ENCODE assay signal across 8 cellular contexts in the genomic region with DNA sequence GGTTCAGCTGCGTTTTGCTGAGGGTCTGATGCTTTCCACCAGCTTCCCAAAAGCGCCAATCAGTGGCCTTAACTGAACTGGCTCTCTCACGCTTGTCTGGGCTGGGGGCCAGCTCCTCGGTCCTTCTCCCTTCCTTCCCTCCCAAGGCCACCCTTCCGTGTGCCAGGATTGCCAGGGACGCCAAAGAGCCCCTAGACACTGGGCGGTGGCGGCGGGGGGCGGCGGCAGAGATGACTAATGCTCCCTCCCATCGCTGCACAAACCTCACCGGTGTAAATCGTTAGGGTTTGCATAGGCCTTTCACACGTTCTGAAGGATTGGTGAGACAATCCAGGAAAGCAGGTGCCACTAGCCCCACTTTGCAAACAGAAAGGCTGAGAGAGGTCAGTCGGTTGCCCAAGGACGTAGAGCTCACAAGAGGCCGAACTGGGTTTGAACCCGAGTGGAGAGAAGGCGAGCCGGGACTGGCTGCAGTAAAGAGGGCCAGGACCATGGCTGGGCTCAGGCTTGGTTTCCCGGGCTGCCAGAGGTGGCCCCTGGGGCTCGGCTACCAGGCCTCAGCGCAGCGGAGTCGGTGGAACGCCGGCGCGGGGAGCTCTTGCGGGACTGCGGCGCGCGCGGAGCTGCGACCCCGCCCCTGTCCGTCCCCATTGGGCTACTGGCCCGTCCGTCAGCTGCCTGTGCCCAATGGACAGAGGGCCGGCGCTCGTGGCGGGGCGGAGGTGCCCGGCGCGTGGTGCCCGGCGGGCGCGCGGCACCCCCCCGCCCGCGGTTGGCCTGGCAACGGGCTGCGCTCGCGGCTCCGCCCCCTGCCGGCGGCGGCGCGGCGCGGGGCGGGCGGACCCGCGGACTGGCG. TPM values are rescaled to one million over a fixed set of nuclear protein-coding genes. Genes with fewer than 3 reads are reported as not detected.
DNase-seq lines count a peak whose midpoint lies in the region; ATAC-seq and TF ChIP-seq lines count a peak whose summit lies in the region.

No MANE protein-coding gene starts in this region.

- DNase-seq in GM12864 (ENCODE audit: low read depth) (peak; percentile 33), NCI-H2196 (lab: John Stamatoyannopoulos, UW; ENCODE audit: unreplicated experiment) (peak; percentile 78), caudate nucleus (lab: John Stamatoyannopoulos, UW) (peak in 59 of 61 donors; percentile 46 to 96 (median 86)), inferior parietal cortex (ENCODE audit: extremely low spot score) (peak; percentile 92), smooth muscle cell (lab: John Stamatoyannopoulos, UW; ENCODE audit: unreplicated experiment) (peak; percentile 58), KG1 (lab: John Stamatoyannopoulos, UW) (no peak)
- DNase-seq in activated CD4-positive, CD25-positive, alpha-beta regulatory T cell (lab: John Stamatoyannopoulos, UW), result peak; percentile 69 to 83 (median 80)

- peak overlapping the region; percentile 46 for H3K27ac ChIP-seq in caudate nucleus (ENCODE audit: low read depth, low read length)
- H3K27ac ChIP-seq in smooth muscle cell (ENCODE audit: low read depth), result no peak overlapping the region

- peak; percentile 76 for ATAC-seq in HG02973 (IDR thresholded peaks at IDR 0.05; ENCODE audit: unreplicated experiment)

- H4K20me1 ChIP-seq in smooth muscle cell (ENCODE audit: low read depth), result no peaks in the 10 kb centered on the region

- no peaks in the 10 kb centered on the region for H3F3A ChIP-seq in smooth muscle cell (ENCODE audit: low read depth)

- TF ChIP-seq CTCF in GM12864 (IDR thresholded peaks at IDR 0.05; ENCODE audit: low read depth, low read length, missing control alignments) (no peak), smooth muscle cell (IDR thresholded peaks at IDR 0.05; ENCODE audit: borderline replicate concordance, insufficient read depth, poor library complexity, severe bottlenecking) (no peak)

- H3K4me3 ChIP-seq in GM12864 (ENCODE audit: low read depth, low read length), result peak overlapping the region; percentile 49
- H3K4me3 ChIP-seq in smooth muscle cell, result peak overlapping the region; percentile 60

- H3K9me3 ChIP-seq in smooth muscle cell (replicated peaks; ENCODE audit: low read depth), result no peaks in the 10 kb centered on the region

- H3K79me2 ChIP-seq in smooth muscle cell (ENCODE audit: low read depth), result no peaks in the 10 kb centered on the region

- 5% methylated on average over 48 of the region's 74 CpGs for WGBS in smooth muscle cell (ENCODE audit: low lambda C conversion rate)

- H3K4me2 ChIP-seq in smooth muscle cell, result peak overlapping the region; percentile 99

- peak overlapping the region; percentile 93 for H2AFZ ChIP-seq in smooth muscle cell (ENCODE audit: low read depth)

- peaks cover 34% of the 10 kb centered on the region for H3K27me3 ChIP-seq in smooth muscle cell (ENCODE audit: low read depth)

- no peak overlapping the region for H3K9ac ChIP-seq in smooth muscle cell (ENCODE audit: low read depth)

- no peaks in the 10 kb centered on the region for H3K36me3 ChIP-seq in smooth muscle cell (ENCODE audit: low read depth)

- peaks cover 4% of the 10 kb centered on the region for H3K4me1 ChIP-seq in smooth muscle cell (ENCODE audit: low read depth)

RNA-seq across cellular contexts. Expression of gene GNAZ, which starts 0.6 kb away (rescaled TPM):
- 1.2 and 1.3 TPM in 2 replicates for total RNA-seq in smooth muscle cell
- 0.50 and 2.0 TPM in 2 replicates for polyA plus RNA-seq in smooth muscle cell
